ENCODE assay signal across 7 cellular contexts in the genomic region with DNA sequence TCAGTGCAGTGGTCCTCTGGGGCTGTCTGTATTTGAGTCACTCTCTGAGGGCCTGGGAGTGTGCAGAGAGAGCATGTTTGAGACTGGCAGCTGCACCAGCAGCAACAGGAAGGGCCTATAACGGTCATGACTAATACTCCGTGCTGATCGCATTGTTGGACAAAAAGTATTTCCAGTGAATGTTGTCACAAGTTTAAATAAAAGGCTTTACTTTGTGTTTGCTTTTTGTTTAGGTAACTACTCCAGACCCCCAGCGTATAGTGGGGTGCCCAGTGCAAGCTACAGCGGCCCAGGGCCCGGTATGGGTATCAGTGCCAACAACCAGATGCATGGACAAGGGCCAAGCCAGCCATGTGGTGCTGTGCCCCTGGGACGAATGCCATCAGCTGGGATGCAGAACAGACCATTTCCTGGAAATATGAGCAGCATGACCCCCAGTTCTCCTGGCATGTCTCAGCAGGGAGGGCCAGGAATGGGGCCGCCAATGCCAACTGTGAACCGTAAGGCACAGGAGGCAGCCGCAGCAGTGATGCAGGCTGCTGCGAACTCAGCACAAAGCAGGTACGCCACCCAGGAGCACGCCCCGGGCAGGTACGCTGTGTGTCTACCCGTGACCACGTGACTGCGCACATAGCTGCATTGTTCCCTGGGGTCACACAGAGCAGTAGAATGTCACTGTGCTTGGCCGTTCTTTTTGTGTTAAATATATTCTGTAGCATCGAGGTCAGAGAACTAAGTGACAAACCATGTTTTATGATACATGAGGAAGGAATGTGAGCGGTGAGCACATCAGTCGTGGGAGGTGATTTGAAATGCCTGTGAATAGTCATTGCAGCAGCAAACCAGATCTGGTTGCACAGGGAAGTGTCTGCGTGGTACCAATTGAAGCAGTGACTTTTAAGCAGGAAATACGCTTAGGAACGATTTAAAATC.
A peak's percentile ranks its signal among the peaks of the same experiment; 100 is the strongest.
DNase-seq lines count a peak whose midpoint lies in the region; ATAC-seq and TF ChIP-seq lines count a peak whose summit lies in the region.

No MANE protein-coding gene starts in this region.

- H3K4me1 ChIP-seq in thoracic aorta (ENCODE audit: control insufficient read depth in 1 of 2, low read depth in 2 of 2) (peaks cover 26 to 83% of the 10 kb centered on the region in 2 donors), MM.1S (ENCODE audit: low read length) (no peaks in the 10 kb centered on the region)

- ATAC-seq in thoracic aorta (ENCODE audit: insufficient number of reproducible peaks, low FRiP score, low read depth) = peak; percentile 64

- H2AFZ ChIP-seq in MM.1S (ENCODE audit: low read length) = no peak overlapping the region

- no peaks in the 10 kb centered on the region for H3K9me2 ChIP-seq in MM.1S (replicated peaks; ENCODE audit: insufficient read depth, low read length)

- H3K4me3 ChIP-seq in kidney epithelial cell (ENCODE audit: low read depth, low read length) (no peak overlapping the region), thoracic aorta (peak overlapping the region; percentile 48), MM.1S (ENCODE audit: low read length) (no peak overlapping the region)

- H3K79me2 ChIP-seq in MM.1S (ENCODE audit: low read length) = no peaks in the 10 kb centered on the region

- H3K4me2 ChIP-seq in MM.1S (ENCODE audit: low read depth, low read length) = no peak overlapping the region

- H3K27ac ChIP-seq in thoracic aorta (peak overlapping the region; percentile 88 to 89), MM.1S (ENCODE audit: low read length) (no peak overlapping the region)

- H3K9me3 ChIP-seq in thoracic aorta (no peaks in the 10 kb centered on the region), MM.1S (replicated peaks; ENCODE audit: insufficient read depth, low read length) (no peaks in the 10 kb centered on the region)

- DNase-seq in NCI-H1092 (lab: John Stamatoyannopoulos, UW) = peak; percentile 82
- peak; percentile 86 for DNase-seq in brain pericyte (ENCODE audit: low read depth, low spot score)
- DNase-seq in kidney epithelial cell (ENCODE audit: low read depth) = peak; percentile 93
- peak; percentile 74 for DNase-seq in thoracic aorta (ENCODE audit: low spot score)
- no peak for DNase-seq in MM.1S
- DNase-seq in activated naive CD4-positive, alpha-beta T cell treated with anti-CD3 and anti-CD28 coated beads, Interleukin-2, amount 50 U/mL, for 16 hours = no peak
- DNase-seq in activated gamma-delta T cell treated with Interleukin-2 at 50 U/mL for 16 hours = no peak

- H4K20me1 ChIP-seq in MM.1S (ENCODE audit: insufficient read depth, low read length) = no peaks in the 10 kb centered on the region

- no peaks in the 10 kb centered on the region for H3K27me3 ChIP-seq in kidney epithelial cell (ENCODE audit: control insufficient read depth, insufficient read depth, low read length)
- H3K27me3 ChIP-seq in thoracic aorta (replicated peaks; ENCODE audit: insufficient read depth) = no peaks in the 10 kb centered on the region
- no peaks in the 10 kb centered on the region for H3K27me3 ChIP-seq in MM.1S (replicated peaks; ENCODE audit: insufficient read depth, low read length)

- H3K36me3 ChIP-seq in kidney epithelial cell (ENCODE audit: control insufficient read depth, insufficient read depth, low read length) = peaks cover 1% of the 10 kb centered on the region
- H3K36me3 ChIP-seq in thoracic aorta = no peaks in the 10 kb centered on the region
- H3K36me3 ChIP-seq in MM.1S (replicated peaks; ENCODE audit: insufficient read depth, low read length) = no peaks in the 10 kb centered on the region; the same call in 1 of the 2 replicates

- no peaks in the 10 kb centered on the region for H3F3A ChIP-seq in MM.1S (ENCODE audit: insufficient read depth, low read length)

- no peak overlapping the region for H3K9ac ChIP-seq in MM.1S (ENCODE audit: low read length)

- TF ChIP-seq CTCF in kidney epithelial cell (IDR thresholded peaks at IDR 0.05; ENCODE audit: insufficient read depth, low read length, poor library complexity, severe bottlenecking) (no peak), thoracic aorta (IDR thresholded peaks at IDR 0.05) (no peak), MM.1S (IDR thresholded peaks at IDR 0.05; ENCODE audit: low read length) (no peak)

Comparison
In these comparisons a context has a peak if more than half of its experiments do, and no peak if none do; other contexts are left out.
1. DNase-seq: peak in NCI-H1092 (single experiment), brain pericyte (single experiment), kidney epithelial cell (single experiment) and thoracic aorta (single experiment); none in MM.1S (single experiment), activated naive CD4-positive, alpha-beta T cell treated with anti-CD3 and anti-CD28 coated beads, Interleukin-2, amount 50 U/mL, for 16 hours (single experiment) and activated gamma-delta T cell treated with Interleukin-2 at 50 U/mL for 16 hours (single experiment).